ENCODE assay signal across 2 cellular contexts in the genomic region with DNA sequence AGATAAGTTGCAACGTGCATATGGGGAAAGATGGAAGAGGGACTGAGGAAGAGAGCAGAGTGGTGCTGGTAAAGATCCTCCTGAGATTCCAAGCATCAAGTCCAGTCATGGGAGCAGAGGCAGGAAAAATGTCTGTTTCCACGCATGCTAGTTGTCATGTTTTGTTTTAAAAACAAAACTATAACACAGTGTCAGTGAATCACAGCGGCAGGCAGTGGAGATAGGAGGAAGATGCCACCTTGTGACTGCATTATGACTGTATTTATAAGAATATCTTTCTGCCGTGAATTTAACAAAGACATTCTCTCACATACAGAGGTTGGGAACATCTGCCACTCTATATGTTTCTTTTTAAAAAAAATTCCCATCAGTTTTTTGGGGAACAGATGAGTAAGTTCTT.
TF ChIP-seq lines count a peak whose summit lies in the region.

No MANE protein-coding gene starts in this region.

TF ChIP-seq in liver, 16 proteins besides CTCF, POLR2A, EP300 and RAD21:
- TF ChIP-seq FOXA2 (IDR thresholded peaks at IDR 0.05) (no peak), TAF1 (conservative IDR thresholded peaks at IDR 0.05) (no peak), HNF4G (IDR thresholded peaks at IDR 0.05) (no peak), YY1 (IDR thresholded peaks at IDR 0.05) (no peak), GABPA (IDR thresholded peaks at IDR 0.05 in 1 of 2, conservative IDR thresholded peaks at IDR 0.05 in 1 of 2) (no peak), JUND (IDR thresholded peaks at IDR 0.05) (no peak), FOXA1 (IDR thresholded peaks at IDR 0.05) (no peak), NR2F2 (IDR thresholded peaks at IDR 0.05) (no peak)
- TF ChIP-seq, protein P1, sequence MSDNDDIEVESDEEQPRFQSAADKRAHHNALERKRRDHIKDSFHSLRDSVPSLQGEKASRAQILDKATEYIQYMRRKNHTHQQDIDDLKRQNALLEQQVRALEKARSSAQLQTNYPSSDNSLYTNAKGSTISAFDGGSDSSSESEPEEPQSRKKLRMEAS (IDR thresholded peaks at IDR 0.05): no peak
- TF ChIP-seq, protein P2, sequence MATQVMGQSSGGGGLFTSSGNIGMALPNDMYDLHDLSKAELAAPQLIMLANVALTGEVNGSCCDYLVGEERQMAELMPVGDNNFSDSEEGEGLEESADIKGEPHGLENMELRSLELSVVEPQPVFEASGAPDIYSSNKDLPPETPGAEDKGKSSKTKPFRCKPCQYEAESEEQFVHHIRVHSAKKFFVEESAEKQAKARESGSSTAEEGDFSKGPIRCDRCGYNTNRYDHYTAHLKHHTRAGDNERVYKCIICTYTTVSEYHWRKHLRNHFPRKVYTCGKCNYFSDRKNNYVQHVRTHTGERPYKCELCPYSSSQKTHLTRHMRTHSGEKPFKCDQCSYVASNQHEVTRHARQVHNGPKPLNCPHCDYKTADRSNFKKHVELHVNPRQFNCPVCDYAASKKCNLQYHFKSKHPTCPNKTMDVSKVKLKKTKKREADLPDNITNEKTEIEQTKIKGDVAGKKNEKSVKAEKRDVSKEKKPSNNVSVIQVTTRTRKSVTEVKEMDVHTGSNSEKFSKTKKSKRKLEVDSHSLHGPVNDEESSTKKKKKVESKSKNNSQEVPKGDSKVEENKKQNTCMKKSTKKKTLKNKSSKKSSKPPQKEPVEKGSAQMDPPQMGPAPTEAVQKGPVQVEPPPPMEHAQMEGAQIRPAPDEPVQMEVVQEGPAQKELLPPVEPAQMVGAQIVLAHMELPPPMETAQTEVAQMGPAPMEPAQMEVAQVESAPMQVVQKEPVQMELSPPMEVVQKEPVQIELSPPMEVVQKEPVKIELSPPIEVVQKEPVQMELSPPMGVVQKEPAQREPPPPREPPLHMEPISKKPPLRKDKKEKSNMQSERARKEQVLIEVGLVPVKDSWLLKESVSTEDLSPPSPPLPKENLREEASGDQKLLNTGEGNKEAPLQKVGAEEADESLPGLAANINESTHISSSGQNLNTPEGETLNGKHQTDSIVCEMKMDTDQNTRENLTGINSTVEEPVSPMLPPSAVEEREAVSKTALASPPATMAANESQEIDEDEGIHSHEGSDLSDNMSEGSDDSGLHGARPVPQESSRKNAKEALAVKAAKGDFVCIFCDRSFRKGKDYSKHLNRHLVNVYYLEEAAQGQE (IDR thresholded peaks at IDR 0.05): no peak
- TF ChIP-seq, protein P3, sequence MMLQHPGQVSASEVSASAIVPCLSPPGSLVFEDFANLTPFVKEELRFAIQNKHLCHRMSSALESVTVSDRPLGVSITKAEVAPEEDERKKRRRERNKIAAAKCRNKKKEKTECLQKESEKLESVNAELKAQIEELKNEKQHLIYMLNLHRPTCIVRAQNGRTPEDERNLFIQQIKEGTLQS (IDR thresholded peaks at IDR 0.05): no peak

TF ChIP-seq in HepG2, 621 proteins besides CTCF, POLR2A, EP300 and RAD21:
- TF ChIP-seq RBAK (CRISPR knock-in tag; IDR thresholded peaks at IDR 0.05) (no peak), ELF1 (CRISPR knock-in tag; IDR thresholded peaks at IDR 0.05) (no peak), XBP1 (CRISPR knock-in tag; IDR thresholded peaks at IDR 0.05) (no peak), IRF2 (CRISPR knock-in tag; IDR thresholded peaks at IDR 0.05) (no peak)
- TF ChIP-seq, protein P4, sequence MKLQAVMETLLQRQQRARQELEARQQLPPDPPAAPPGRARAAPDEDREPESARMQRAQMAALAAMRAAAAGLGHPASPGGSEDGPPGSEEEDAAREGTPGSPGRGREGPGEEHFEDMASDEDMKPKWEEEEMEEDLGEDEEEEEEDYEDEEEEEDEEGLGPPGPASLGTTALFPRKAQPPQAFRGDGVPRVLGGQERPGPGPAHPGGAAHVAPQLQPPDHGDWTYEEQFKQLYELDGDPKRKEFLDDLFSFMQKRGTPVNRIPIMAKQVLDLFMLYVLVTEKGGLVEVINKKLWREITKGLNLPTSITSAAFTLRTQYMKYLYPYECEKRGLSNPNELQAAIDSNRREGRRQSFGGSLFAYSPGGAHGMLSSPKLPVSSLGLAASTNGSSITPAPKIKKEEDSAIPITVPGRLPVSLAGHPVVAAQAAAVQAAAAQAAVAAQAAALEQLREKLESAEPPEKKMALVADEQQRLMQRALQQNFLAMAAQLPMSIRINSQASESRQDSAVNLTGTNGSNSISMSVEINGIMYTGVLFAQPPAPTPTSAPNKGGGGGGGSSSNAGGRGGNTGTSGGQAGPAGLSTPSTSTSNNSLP (IDR thresholded peaks at IDR 0.05; ENCODE audit: low read depth, low read length): no peak
